In the genomic region with DNA sequence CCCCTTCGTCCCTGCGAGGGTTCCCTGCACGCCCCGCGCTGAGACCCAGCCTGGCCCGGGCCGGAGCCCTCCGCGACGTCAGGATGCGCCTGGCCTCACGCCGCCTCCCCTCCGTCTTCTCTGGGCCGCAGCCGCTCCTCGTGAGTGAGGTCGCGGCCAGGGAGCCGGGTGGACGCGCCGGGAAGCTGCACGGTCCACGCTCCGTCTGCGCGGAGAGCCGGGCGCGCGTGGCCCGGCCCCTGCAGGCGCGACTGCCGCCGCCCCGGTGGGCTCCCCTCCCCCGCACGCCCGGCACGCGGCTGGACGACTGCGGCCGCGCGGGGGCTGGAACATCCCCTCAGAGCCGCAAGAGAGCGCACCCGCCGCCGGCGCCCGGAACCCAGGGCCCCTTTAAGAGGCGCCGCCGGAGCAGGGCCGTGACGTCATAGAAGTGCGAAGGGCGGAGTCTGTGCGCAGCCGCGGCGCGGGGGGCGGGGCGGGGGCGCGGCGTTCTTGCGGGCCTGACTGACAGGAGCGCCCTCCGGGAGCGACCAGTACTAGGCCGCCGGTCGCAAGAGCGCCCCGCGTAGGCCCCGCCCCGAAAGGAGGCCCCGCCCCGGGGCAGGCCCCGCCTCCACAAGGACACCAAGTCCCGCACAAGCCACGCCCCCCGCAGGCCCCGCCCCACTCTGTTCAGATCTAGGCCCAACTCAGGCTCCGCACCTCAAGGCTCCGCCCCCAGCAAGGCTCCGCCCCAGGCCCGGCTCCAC, we compare ENCODE assay signal across 1 cellular context.
TF ChIP-seq lines count a peak whose summit lies in the region.

No MANE protein-coding gene starts in this region.

TF ChIP-seq in HepG2, 621 proteins besides CTCF, POLR2A, EP300 and RAD21 (continued from another document and continues in another):
- TF ChIP-seq, protein P1, sequence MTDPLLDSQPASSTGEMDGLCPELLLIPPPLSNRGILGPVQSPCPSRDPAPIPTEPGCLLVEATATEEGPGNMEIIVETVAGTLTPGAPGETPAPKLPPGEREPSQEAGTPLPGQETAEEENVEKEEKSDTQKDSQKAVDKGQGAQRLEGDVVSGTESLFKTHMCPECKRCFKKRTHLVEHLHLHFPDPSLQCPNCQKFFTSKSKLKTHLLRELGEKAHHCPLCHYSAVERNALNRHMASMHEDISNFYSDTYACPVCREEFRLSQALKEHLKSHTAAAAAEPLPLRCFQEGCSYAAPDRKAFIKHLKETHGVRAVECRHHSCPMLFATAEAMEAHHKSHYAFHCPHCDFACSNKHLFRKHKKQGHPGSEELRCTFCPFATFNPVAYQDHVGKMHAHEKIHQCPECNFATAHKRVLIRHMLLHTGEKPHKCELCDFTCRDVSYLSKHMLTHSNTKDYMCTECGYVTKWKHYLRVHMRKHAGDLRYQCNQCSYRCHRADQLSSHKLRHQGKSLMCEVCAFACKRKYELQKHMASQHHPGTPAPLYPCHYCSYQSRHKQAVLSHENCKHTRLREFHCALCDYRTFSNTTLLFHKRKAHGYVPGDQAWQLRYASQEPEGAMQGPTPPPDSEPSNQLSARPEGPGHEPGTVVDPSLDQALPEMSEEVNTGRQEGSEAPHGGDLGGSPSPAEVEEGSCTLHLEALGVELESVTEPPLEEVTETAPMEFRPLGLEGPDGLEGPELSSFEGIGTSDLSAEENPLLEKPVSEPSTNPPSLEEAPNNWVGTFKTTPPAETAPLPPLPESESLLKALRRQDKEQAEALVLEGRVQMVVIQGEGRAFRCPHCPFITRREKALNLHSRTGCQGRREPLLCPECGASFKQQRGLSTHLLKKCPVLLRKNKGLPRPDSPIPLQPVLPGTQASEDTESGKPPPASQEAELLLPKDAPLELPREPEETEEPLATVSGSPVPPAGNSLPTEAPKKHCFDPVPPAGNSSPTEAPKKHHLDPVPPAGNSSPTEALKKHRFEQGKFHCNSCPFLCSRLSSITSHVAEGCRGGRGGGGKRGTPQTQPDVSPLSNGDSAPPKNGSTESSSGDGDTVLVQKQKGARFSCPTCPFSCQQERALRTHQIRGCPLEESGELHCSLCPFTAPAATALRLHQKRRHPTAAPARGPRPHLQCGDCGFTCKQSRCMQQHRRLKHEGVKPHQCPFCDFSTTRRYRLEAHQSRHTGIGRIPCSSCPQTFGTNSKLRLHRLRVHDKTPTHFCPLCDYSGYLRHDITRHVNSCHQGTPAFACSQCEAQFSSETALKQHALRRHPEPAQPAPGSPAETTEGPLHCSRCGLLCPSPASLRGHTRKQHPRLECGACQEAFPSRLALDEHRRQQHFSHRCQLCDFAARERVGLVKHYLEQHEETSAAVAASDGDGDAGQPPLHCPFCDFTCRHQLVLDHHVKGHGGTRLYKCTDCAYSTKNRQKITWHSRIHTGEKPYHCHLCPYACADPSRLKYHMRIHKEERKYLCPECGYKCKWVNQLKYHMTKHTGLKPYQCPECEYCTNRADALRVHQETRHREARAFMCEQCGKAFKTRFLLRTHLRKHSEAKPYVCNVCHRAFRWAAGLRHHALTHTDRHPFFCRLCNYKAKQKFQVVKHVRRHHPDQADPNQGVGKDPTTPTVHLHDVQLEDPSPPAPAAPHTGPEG (CRISPR knock-in tag; IDR thresholded peaks at IDR 0.05), result no peak
- TF ChIP-seq, protein P2, sequence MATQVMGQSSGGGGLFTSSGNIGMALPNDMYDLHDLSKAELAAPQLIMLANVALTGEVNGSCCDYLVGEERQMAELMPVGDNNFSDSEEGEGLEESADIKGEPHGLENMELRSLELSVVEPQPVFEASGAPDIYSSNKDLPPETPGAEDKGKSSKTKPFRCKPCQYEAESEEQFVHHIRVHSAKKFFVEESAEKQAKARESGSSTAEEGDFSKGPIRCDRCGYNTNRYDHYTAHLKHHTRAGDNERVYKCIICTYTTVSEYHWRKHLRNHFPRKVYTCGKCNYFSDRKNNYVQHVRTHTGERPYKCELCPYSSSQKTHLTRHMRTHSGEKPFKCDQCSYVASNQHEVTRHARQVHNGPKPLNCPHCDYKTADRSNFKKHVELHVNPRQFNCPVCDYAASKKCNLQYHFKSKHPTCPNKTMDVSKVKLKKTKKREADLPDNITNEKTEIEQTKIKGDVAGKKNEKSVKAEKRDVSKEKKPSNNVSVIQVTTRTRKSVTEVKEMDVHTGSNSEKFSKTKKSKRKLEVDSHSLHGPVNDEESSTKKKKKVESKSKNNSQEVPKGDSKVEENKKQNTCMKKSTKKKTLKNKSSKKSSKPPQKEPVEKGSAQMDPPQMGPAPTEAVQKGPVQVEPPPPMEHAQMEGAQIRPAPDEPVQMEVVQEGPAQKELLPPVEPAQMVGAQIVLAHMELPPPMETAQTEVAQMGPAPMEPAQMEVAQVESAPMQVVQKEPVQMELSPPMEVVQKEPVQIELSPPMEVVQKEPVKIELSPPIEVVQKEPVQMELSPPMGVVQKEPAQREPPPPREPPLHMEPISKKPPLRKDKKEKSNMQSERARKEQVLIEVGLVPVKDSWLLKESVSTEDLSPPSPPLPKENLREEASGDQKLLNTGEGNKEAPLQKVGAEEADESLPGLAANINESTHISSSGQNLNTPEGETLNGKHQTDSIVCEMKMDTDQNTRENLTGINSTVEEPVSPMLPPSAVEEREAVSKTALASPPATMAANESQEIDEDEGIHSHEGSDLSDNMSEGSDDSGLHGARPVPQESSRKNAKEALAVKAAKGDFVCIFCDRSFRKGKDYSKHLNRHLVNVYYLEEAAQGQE (IDR thresholded peaks at IDR 0.05; ENCODE audit: borderline replicate concordance in 1 of 2, low read depth in 1 of 2, low read length in 2 of 2), result no peak
- no peak for TF ChIP-seq SRSF1 (optimal IDR thresholded peaks at IDR 0.05; ENCODE audit: low read depth, low read length)
- peak; percentile 66; the same call in 1 of the 2 replicates for TF ChIP-seq ZNF788 (CRISPR knock-in tag; IDR thresholded peaks at IDR 0.05; ENCODE audit: borderline replicate concordance)
- no peak for TF ChIP-seq ZNF232 (CRISPR knock-in tag; IDR thresholded peaks at IDR 0.05; ENCODE audit: borderline replicate concordance)
- TF ChIP-seq, protein P3, sequence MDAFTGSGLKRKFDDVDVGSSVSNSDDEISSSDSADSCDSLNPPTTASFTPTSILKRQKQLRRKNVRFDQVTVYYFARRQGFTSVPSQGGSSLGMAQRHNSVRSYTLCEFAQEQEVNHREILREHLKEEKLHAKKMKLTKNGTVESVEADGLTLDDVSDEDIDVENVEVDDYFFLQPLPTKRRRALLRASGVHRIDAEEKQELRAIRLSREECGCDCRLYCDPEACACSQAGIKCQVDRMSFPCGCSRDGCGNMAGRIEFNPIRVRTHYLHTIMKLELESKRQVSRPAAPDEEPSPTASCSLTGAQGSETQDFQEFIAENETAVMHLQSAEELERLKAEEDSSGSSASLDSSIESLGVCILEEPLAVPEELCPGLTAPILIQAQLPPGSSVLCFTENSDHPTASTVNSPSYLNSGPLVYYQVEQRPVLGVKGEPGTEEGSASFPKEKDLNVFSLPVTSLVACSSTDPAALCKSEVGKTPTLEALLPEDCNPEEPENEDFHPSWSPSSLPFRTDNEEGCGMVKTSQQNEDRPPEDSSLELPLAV (CRISPR knock-in tag; conservative IDR thresholded peaks at IDR 0.05; ENCODE audit: low read depth), result no peak
- no peak for TF ChIP-seq GTF2F1 (IDR thresholded peaks at IDR 0.05; ENCODE audit: low read length)
- TF ChIP-seq PHF20 (CRISPR knock-in tag; IDR thresholded peaks at IDR 0.05), result no peak
- TF ChIP-seq NCOR1 (IDR thresholded peaks at IDR 0.05; ENCODE audit: borderline replicate concordance, low read length), result no peak; the same call in 1 of the 2 replicates
- no peak for TF ChIP-seq ZNF670 (CRISPR knock-in tag; IDR thresholded peaks at IDR 0.05; ENCODE audit: borderline replicate concordance)
- TF ChIP-seq AGO2 (optimal IDR thresholded peaks at IDR 0.05; ENCODE audit: low read depth, low read length), result no peak
- TF ChIP-seq, protein P4, sequence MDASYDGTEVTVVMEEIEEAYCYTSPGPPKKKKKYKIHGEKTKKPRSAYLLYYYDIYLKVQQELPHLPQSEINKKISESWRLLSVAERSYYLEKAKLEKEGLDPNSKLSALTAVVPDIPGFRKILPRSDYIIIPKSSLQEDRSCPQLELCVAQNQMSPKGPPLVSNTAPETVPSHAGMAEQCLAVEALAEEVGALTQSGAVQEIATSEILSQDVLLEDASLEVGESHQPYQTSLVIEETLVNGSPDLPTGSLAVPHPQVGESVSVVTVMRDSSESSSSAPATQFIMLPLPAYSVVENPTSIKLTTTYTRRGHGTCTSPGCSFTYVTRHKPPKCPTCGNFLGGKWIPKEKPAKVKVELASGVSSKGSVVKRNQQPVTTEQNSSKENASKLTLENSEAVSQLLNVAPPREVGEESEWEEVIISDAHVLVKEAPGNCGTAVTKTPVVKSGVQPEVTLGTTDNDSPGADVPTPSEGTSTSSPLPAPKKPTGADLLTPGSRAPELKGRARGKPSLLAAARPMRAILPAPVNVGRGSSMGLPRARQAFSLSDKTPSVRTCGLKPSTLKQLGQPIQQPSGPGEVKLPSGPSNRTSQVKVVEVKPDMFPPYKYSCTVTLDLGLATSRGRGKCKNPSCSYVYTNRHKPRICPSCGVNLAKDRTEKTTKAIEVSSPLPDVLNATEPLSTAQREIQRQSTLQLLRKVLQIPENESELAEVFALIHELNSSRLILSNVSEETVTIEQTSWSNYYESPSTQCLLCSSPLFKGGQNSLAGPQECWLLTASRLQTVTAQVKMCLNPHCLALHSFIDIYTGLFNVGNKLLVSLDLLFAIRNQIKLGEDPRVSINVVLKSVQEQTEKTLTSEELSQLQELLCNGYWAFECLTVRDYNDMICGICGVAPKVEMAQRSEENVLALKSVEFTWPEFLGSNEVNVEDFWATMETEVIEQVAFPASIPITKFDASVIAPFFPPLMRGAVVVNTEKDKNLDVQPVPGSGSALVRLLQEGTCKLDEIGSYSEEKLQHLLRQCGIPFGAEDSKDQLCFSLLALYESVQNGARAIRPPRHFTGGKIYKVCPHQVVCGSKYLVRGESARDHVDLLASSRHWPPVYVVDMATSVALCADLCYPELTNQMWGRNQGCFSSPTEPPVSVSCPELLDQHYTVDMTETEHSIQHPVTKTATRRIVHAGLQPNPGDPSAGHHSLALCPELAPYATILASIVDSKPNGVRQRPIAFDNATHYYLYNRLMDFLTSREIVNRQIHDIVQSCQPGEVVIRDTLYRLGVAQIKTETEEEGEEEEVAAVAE (CRISPR knock-in tag; IDR thresholded peaks at IDR 0.05; ENCODE audit: borderline replicate concordance), result no peak
- TF ChIP-seq ZMYM3 (CRISPR knock-in tag; IDR thresholded peaks at IDR 0.05), result no peak
- TF ChIP-seq, protein P5, sequence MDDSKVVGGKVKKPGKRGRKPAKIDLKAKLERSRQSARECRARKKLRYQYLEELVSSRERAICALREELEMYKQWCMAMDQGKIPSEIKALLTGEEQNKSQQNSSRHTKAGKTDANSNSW (CRISPR knock-in tag; IDR thresholded peaks at IDR 0.05; ENCODE audit: borderline replicate concordance), result no peak
- no peak for TF ChIP-seq RCOR2 (CRISPR knock-in tag; IDR thresholded peaks at IDR 0.05)
- TF ChIP-seq ZFY (CRISPR knock-in tag; IDR thresholded peaks at IDR 0.05), result peak; percentile 79
- TF ChIP-seq MYC (CRISPR knock-in tag; IDR thresholded peaks at IDR 0.05; ENCODE audit: borderline replicate concordance), result peak; percentile 71; the same call in 1 of the 2 replicates
- no peak for TF ChIP-seq SIX4 (CRISPR knock-in tag; IDR thresholded peaks at IDR 0.05)
- no peak for TF ChIP-seq ZNF160 (CRISPR knock-in tag; IDR thresholded peaks at IDR 0.05)
- TF ChIP-seq ZNF367 (CRISPR knock-in tag; IDR thresholded peaks at IDR 0.05; ENCODE audit: borderline replicate concordance), result no peak
- TF ChIP-seq, protein P6, sequence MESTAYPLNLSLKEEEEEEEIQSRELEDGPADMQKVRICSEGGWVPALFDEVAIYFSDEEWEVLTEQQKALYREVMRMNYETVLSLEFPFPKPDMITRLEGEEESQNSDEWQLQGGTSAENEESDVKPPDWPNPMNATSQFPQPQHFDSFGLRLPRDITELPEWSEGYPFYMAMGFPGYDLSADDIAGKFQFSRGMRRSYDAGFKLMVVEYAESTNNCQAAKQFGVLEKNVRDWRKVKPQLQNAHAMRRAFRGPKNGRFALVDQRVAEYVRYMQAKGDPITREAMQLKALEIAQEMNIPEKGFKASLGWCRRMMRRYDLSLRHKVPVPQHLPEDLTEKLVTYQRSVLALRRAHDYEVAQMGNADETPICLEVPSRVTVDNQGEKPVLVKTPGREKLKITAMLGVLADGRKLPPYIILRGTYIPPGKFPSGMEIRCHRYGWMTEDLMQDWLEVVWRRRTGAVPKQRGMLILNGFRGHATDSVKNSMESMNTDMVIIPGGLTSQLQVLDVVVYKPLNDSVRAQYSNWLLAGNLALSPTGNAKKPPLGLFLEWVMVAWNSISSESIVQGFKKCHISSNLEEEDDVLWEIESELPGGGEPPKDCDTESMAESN (CRISPR knock-in tag; conservative IDR thresholded peaks at IDR 0.05), result no peak
- TF ChIP-seq ZNF850 (CRISPR knock-in tag; conservative IDR thresholded peaks at IDR 0.05), result no peak
- no peak for TF ChIP-seq ZSCAN30 (CRISPR knock-in tag; IDR thresholded peaks at IDR 0.05)
- TF ChIP-seq, protein P7, sequence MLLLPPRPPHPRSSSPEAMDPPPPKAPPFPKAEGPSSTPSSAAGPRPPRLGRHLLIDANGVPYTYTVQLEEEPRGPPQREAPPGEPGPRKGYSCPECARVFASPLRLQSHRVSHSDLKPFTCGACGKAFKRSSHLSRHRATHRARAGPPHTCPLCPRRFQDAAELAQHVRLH (CRISPR knock-in tag; IDR thresholded peaks at IDR 0.05; ENCODE audit: borderline replicate concordance, low read depth), result no peak
- TF ChIP-seq TBX3 (IDR thresholded peaks at IDR 0.05; ENCODE audit: borderline replicate concordance), result no peak
- no peak for TF ChIP-seq SIN3B (IDR thresholded peaks at IDR 0.05; ENCODE audit: low read length)
- TF ChIP-seq ZFP41 (CRISPR knock-in tag; IDR thresholded peaks at IDR 0.05; ENCODE audit: borderline replicate concordance), result no peak
- TF ChIP-seq, protein P8, sequence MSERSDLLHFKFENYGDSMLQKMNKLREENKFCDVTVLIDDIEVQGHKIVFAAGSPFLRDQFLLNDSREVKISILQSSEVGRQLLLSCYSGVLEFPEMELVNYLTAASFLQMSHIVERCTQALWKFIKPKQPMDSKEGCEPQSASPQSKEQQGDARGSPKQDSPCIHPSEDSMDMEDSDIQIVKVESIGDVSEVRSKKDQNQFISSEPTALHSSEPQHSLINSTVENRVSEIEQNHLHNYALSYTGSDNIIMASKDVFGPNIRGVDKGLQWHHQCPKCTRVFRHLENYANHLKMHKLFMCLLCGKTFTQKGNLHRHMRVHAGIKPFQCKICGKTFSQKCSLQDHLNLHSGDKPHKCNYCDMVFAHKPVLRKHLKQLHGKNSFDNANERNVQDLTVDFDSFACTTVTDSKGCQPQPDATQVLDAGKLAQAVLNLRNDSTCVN (CRISPR knock-in tag; IDR thresholded peaks at IDR 0.05; ENCODE audit: borderline replicate concordance), result no peak
- no peak for TF ChIP-seq ZNF235 (CRISPR knock-in tag; IDR thresholded peaks at IDR 0.05; ENCODE audit: borderline replicate concordance)
- TF ChIP-seq KDM4B (CRISPR knock-in tag; IDR thresholded peaks at IDR 0.05), result no peak
- no peak for TF ChIP-seq NFE2 (CRISPR knock-in tag; IDR thresholded peaks at IDR 0.05)
- TF ChIP-seq, protein P9, sequence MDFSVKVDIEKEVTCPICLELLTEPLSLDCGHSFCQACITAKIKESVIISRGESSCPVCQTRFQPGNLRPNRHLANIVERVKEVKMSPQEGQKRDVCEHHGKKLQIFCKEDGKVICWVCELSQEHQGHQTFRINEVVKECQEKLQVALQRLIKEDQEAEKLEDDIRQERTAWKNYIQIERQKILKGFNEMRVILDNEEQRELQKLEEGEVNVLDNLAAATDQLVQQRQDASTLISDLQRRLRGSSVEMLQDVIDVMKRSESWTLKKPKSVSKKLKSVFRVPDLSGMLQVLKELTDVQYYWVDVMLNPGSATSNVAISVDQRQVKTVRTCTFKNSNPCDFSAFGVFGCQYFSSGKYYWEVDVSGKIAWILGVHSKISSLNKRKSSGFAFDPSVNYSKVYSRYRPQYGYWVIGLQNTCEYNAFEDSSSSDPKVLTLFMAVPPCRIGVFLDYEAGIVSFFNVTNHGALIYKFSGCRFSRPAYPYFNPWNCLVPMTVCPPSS (IDR thresholded peaks at IDR 0.05), result no peak
